ENCODE assay signal across 1 cellular context in the genomic region with DNA sequence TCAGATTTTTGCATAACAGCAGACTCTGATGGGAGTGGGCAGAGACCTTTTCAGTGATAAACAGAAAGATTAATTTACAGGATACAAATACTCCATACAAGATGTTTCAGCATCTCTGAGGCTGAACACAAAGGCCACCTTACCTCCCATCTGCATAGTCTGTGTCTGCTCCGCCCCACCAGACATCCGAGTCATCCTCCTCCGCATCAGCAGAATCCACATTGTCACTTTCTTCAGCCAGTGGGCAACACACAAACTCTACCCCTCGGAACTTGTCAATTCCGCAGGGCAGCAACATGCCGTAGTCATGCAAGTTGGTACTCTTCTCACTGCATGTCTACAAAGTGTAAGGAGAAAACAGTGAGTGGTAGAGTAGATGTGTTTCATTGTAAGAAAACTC.
TF ChIP-seq lines count a peak whose summit lies in the region.

No MANE protein-coding gene starts in this region.

TF ChIP-seq in GM23338, 12 proteins besides CTCF, POLR2A, EP300 and RAD21 (continued from another document):
- TF ChIP-seq ZNF462 (CRISPR knock-in tag; IDR thresholded peaks at IDR 0.05): no peak
- no peak for TF ChIP-seq POLR2AphosphoS5 (IDR thresholded peaks at IDR 0.05; ENCODE audit: low read depth)
- no peak for TF ChIP-seq STAT1 (IDR thresholded peaks at IDR 0.05; ENCODE audit: unreplicated experiment)
- TF ChIP-seq JUNB (IDR thresholded peaks at IDR 0.05; ENCODE audit: unreplicated experiment): no peak
- TF ChIP-seq, protein P1, sequence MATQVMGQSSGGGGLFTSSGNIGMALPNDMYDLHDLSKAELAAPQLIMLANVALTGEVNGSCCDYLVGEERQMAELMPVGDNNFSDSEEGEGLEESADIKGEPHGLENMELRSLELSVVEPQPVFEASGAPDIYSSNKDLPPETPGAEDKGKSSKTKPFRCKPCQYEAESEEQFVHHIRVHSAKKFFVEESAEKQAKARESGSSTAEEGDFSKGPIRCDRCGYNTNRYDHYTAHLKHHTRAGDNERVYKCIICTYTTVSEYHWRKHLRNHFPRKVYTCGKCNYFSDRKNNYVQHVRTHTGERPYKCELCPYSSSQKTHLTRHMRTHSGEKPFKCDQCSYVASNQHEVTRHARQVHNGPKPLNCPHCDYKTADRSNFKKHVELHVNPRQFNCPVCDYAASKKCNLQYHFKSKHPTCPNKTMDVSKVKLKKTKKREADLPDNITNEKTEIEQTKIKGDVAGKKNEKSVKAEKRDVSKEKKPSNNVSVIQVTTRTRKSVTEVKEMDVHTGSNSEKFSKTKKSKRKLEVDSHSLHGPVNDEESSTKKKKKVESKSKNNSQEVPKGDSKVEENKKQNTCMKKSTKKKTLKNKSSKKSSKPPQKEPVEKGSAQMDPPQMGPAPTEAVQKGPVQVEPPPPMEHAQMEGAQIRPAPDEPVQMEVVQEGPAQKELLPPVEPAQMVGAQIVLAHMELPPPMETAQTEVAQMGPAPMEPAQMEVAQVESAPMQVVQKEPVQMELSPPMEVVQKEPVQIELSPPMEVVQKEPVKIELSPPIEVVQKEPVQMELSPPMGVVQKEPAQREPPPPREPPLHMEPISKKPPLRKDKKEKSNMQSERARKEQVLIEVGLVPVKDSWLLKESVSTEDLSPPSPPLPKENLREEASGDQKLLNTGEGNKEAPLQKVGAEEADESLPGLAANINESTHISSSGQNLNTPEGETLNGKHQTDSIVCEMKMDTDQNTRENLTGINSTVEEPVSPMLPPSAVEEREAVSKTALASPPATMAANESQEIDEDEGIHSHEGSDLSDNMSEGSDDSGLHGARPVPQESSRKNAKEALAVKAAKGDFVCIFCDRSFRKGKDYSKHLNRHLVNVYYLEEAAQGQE (IDR thresholded peaks at IDR 0.05; ENCODE audit: unreplicated experiment): no peak
- TF ChIP-seq ZNF331 (CRISPR knock-in tag; IDR thresholded peaks at IDR 0.05; ENCODE audit: low read depth): no peak
- TF ChIP-seq ZNF114 (CRISPR knock-in tag; IDR thresholded peaks at IDR 0.05): no peak
- TF ChIP-seq CREB1 (CRISPR knock-in tag; IDR thresholded peaks at IDR 0.05; ENCODE audit: low read depth): no peak
- TF ChIP-seq EZH2phosphoT487 (IDR thresholded peaks at IDR 0.05; ENCODE audit: unreplicated experiment): no peak
- TF ChIP-seq ETS1 (IDR thresholded peaks at IDR 0.05): no peak
- TF ChIP-seq NANOG (IDR thresholded peaks at IDR 0.05; ENCODE audit: borderline replicate concordance): no peak
